Comparison of ENCODE assay signal across 8 cellular contexts in the genomic region with DNA sequence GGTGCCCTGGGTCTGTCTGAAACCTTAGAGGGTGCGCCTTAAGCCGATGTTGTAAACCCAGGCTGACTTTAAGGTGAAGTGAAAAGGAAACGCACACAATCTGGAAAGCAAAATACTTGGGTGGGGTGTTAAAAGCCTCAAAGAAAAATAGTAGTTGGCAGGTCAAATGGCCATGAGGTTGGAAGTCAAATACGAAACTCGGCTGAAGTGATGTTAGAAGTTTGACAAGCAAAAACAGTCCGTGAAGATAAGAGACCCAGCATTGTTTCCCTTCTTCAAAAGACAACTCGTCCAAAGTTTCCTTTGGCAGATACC. TPM values are rescaled to one million over a fixed set of nuclear protein-coding genes. Genes with fewer than 3 reads are reported as not detected.
DNase-seq lines count a peak whose midpoint lies in the region; ATAC-seq, FAIRE-seq and TF ChIP-seq lines count a peak whose summit lies in the region.

No MANE protein-coding gene starts in this region.

- H3K27ac Mint-ChIP-seq in Caco-2 (ENCODE audit: unreplicated experiment) = peak overlapping the region; percentile 20

- H3K9me3 Mint-ChIP-seq in Caco-2 (ENCODE audit: unreplicated experiment) = no peaks in the 10 kb centered on the region

- H3K4me1 Mint-ChIP-seq in Caco-2 (ENCODE audit: low read depth, unreplicated experiment) = peaks cover 45% of the 10 kb centered on the region

- H3K36me3 ChIP-seq in Caco-2 (ENCODE audit: control insufficient read depth, insufficient read depth, low read length) = no peaks in the 10 kb centered on the region
- H3K36me3 ChIP-seq in esophagus (ENCODE audit: control insufficient read depth in 2 of 2, insufficient read depth in 2 of 2, low read length in 1 of 2) = no peaks in the 10 kb centered on the region
- no peaks in the 10 kb centered on the region for H3K36me3 ChIP-seq in pancreas

- CTCF ChIA-PET in Caco-2 (lab: Charles Lee) = interaction anchor here (0.6 to 1.6 kb wide), 9 partner anchors 17 to 318 kb away, joined by 3 to 11 read pairs (median 6); no protein-coding TSS in a partner anchor
- CTCF ChIA-PET in RWPE1 (lab: Yijun Ruan, JAX) = interaction anchor here (0.6 to 1.1 kb wide), 3 partner anchors 257 to 277 kb away, joined by 3 to 4 read pairs (median 3); no protein-coding TSS in a partner anchor

- peak overlapping the region; percentile 73 for H3K4me3 Mint-ChIP-seq in Caco-2 (ENCODE audit: unreplicated experiment)

- BruUV-seq in Caco-2 (replicated peaks; lab: Mats Ljungman, UMichigan) = no TSS peak

- H3K36me3 Mint-ChIP-seq in Caco-2 (ENCODE audit: insufficient read depth, unreplicated experiment) = peaks cover 43% of the 10 kb centered on the region

- FAIRE-seq in pancreas (lab: Jason Lieb, UNC) = no peak

- intact Hi-C loops in Caco-2 (cut with micrococcal nuclease; ENCODE audit: unreplicated experiment) (loop anchor here (1.0 to 2.0 kb wide), 7 partner anchors 16 to 259 kb away; no protein-coding TSS in a partner anchor), pancreas (cut with DNase I) (no loop called here)

- DNase-seq in Caco-2 (no peak), RWPE1 (ENCODE audit: low spot score) (no peak), pancreas (no peak), NCI-H2227 (lab: John Stamatoyannopoulos, UW; ENCODE audit: unreplicated experiment) (no peak), NCI-H2107 treated with DMSO at 0.1 percent for 48 hours (lab: John Stamatoyannopoulos, UW; ENCODE audit: unreplicated experiment) (no peak)

- peak overlapping the region; percentile 98 for H3K4me3 ChIP-seq in Caco-2 (ENCODE audit: low read depth, low read length)
- peak overlapping the region; percentile 49 to 72 for H3K4me3 ChIP-seq in esophagus (ENCODE audit: low read depth in 1 of 2, low read length in 2 of 2)
- H3K4me3 ChIP-seq in pancreas = peak overlapping the region; percentile 54 to 96 (median 89)

- TF ChIP-seq CTCF in Caco-2 (IDR thresholded peaks at IDR 0.05; ENCODE audit: insufficient read depth in 1 of 2, low read depth in 1 of 2, low read length in 1 of 2, severe bottlenecking in 1 of 2, unreplicated experiment in 1 of 2) (no peak), RWPE1 (conservative IDR thresholded peaks at IDR 0.05; ENCODE audit: low read depth) (no peak), pancreas (IDR thresholded peaks at IDR 0.05) (no peak)

- 31 to 43% methylated on average over 7 of the region's 7 CpGs for WGBS in esophagus, 2 donors
- WGBS in pancreas, 2 donors = 2 to 3% methylated on average over 7 of the region's 7 CpGs

- H3K9me3 ChIP-seq in Caco-2 (no peaks in the 10 kb centered on the region), esophagus (ENCODE audit: control insufficient read depth in 2 of 2, insufficient read depth in 1 of 2, low read depth in 1 of 2, low read length in 1 of 2) (no peaks in the 10 kb centered on the region), pancreas (no peaks in the 10 kb centered on the region)

- peak overlapping the region; percentile 74 for H3K27ac ChIP-seq in RWPE1
- H3K27ac ChIP-seq in esophagus (ENCODE audit: low read depth in 2 of 2, low read length in 1 of 2) = peak overlapping the region; percentile 79 to 83
- H3K27ac ChIP-seq in pancreas = peak overlapping the region; percentile 74 to 91 (median 82)

- no peak for ATAC-seq in pancreas
- no peak for ATAC-seq in GM18519 (IDR thresholded peaks at IDR 0.05; ENCODE audit: low FRiP score, unreplicated experiment)
- no peak for ATAC-seq in HG03439 (IDR thresholded peaks at IDR 0.05; ENCODE audit: unreplicated experiment)

- POLR2A ChIA-PET in Caco-2 (lab: Charles Lee) (interaction anchor here (0.6 to 1.3 kb wide), 4 partner anchors 17 to 162 kb away, joined by 3 to 7 read pairs (median 4); no protein-coding TSS in a partner anchor), RWPE1 (lab: Yijun Ruan, JAX; ENCODE audit: low non-redundant PET) (no interaction called here)

- H3K27me3 ChIP-seq in Caco-2 (replicated peaks; ENCODE audit: control insufficient read depth, insufficient read depth, low read length) (no peaks in the 10 kb centered on the region), esophagus (ENCODE audit: control insufficient read depth in 1 of 2, insufficient read depth in 2 of 2, low read length in 2 of 2) (no peaks in the 10 kb centered on the region), pancreas (no peaks in the 10 kb centered on the region)

- H3K4me1 ChIP-seq in Caco-2 (peaks cover 44% of the 10 kb centered on the region), esophagus (ENCODE audit: control insufficient read depth in 2 of 2, insufficient read depth in 2 of 2, low read length in 1 of 2) (peaks cover 0 to 6% of the 10 kb centered on the region in 2 donors), pancreas (peaks cover 0 to 16% (median 12%) of the 10 kb centered on the region in 3 donors)

- no peaks in the 10 kb centered on the region for H3K27me3 Mint-ChIP-seq in Caco-2 (ENCODE audit: insufficient read depth, unreplicated experiment)

RNA-seq across cellular contexts. Expression of a gene that starts 1.4 kb away (rescaled TPM):
- total RNA-seq in Caco-2 (2022) (87.5 and 95.8 TPM in 2 replicates), pancreas (10 to 100 TPM in 2 of 6 donors, 1 to 10 TPM in 4; 3.5 to 11.9 (median 6.4) TPM)
- polyA plus RNA-seq in esophagus (1 to 10 TPM; 2.0 to 6.0 TPM), pancreas (1 to 10 TPM; 3.6 to 8.5 TPM)
